Comparison of ENCODE assay signal across 8 cellular contexts in genomic region chr14:96797188-96797942, GRCh38. TPM values are rescaled to one million over a fixed set of nuclear protein-coding genes. Genes with fewer than 3 reads are reported as not detected.
DNase-seq lines count a peak whose midpoint lies in the region; ATAC-seq and TF ChIP-seq lines count a peak whose summit lies in the region.

A gene with protein sequence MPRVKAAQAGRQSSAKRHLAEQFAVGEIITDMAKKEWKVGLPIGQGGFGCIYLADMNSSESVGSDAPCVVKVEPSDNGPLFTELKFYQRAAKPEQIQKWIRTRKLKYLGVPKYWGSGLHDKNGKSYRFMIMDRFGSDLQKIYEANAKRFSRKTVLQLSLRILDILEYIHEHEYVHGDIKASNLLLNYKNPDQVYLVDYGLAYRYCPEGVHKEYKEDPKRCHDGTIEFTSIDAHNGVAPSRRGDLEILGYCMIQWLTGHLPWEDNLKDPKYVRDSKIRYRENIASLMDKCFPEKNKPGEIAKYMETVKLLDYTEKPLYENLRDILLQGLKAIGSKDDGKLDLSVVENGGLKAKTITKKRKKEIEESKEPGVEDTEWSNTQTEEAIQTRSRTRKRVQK (plus strand): TSS chr14:96797382. CDS start chr14:96833472, 36,090 bp downstream.

- TF ChIP-seq POLR2A in heart left ventricle (IDR thresholded peaks at IDR 0.05) (no peak), transverse colon (IDR thresholded peaks at IDR 0.05) (no peak)

- in situ Hi-C loops in GM13977 (cut with MboI; ENCODE audit: low pct_unique_long_range_greater_than_20kb, low sequenced_read_pairs, unreplicated experiment) (no loop called here), transverse colon (cut with MboI; ENCODE audit: low pct_ligation_motif_present in 1 of 4, low pct_unique_long_range_greater_than_20kb in 1 of 4, low sequenced_read_pairs in 3 of 4) (no loop called here)

- peaks cover 26 to 30% (median 26%) of the 10 kb centered on the region in 3 donors for H3K4me1 Mint-ChIP-seq in T-cell

- H3K4me1 ChIP-seq in adipocyte (ENCODE audit: control insufficient read depth, insufficient read depth, low read length) (peaks cover 13% of the 10 kb centered on the region), heart left ventricle (peaks cover 0 to 18% (median 10%) of the 10 kb centered on the region in 12 donors), transverse colon (peaks cover 8 to 24% (median 8%) of the 10 kb centered on the region in 4 donors)

- H3K4me3 Mint-ChIP-seq in T-cell, result peak within 1 kb of the TSS; percentile 84 to 89 (median 88)

- CTCF ChIA-PET in T-cell (lab: Charles Lee), result interaction anchor here in 1 of 2 donors (1.1 to 1.7 kb wide), 2 partner anchors 56 to 65 kb away, joined by 4 to 11 read pairs; no protein-coding TSS in a partner anchor

- H3K27me3 ChIP-seq in adipocyte (replicated peaks; ENCODE audit: control insufficient read depth, insufficient read depth, low read length), result no peaks in the 10 kb centered on the region
- no peaks in the 10 kb centered on the region for H3K27me3 ChIP-seq in heart left ventricle
- H3K27me3 ChIP-seq in transverse colon, result no peaks in the 10 kb centered on the region

- H3K9me3 Mint-ChIP-seq in T-cell, result no peaks in the 10 kb centered on the region

- peak within 1 kb of the TSS; percentile 73 to 74 for H3K27ac Mint-ChIP-seq in T-cell

- H3K27me3 Mint-ChIP-seq in T-cell, result peaks cover 0 to 15% of the 10 kb centered on the region in 2 donors

- peak within 1 kb of the TSS; percentile 93 for H3K4me3 ChIP-seq in adipocyte (ENCODE audit: low read length)
- peak within 1 kb of the TSS; percentile 61 to 93 (median 77) for H3K4me3 ChIP-seq in heart left ventricle
- peak within 1 kb of the TSS; percentile 79 to 95 (median 92) for H3K4me3 ChIP-seq in transverse colon

- intact Hi-C loops in heart left ventricle (cut with DNase I), result no loop called here
- intact Hi-C loops in transverse colon (cut with DNase I; ENCODE audit: low total_unique reads), result no loop called here

- no peak for TF ChIP-seq CTCF in GM13977 (IDR thresholded peaks at IDR 0.05; ENCODE audit: extremely low read depth, insufficient read depth, missing control alignments)
- no peak for TF ChIP-seq CTCF in heart left ventricle (IDR thresholded peaks at IDR 0.05)
- no peak for TF ChIP-seq CTCF in transverse colon (IDR thresholded peaks at IDR 0.05)

- no peaks in the 10 kb centered on the region for H3K9me3 ChIP-seq in adipocyte (ENCODE audit: control insufficient read depth, low read length)
- H3K9me3 ChIP-seq in heart left ventricle, result no peaks in the 10 kb centered on the region
- H3K9me3 ChIP-seq in transverse colon, result no peaks in the 10 kb centered on the region

- H3K9ac ChIP-seq in adipocyte (ENCODE audit: low read length), result peak within 1 kb of the TSS; percentile 87

- H3K36me3 ChIP-seq in adipocyte (ENCODE audit: control insufficient read depth, insufficient read depth, low read length, severe bottlenecking) (no peaks in the 10 kb centered on the region), heart left ventricle (no peaks in the 10 kb centered on the region), transverse colon (no peaks in the 10 kb centered on the region)

- 0 to 1% (median 1%) methylated on average over 13 to 95 of the region's 95 CpGs for WGBS in heart left ventricle, 4 donors
- 1% methylated on average over 61 of the region's 95 CpGs; no CpG with 5 or more reads in 1 of the 2 donors for WGBS in transverse colon (ENCODE audit: low coverage in 1 of 2), 2 donors

- POLR2A ChIA-PET in T-cell (lab: Charles Lee), result interaction anchor here (0.6 to 1.0 kb wide), 3 partner anchors 9 to 1219 kb away, joined by 3 to 10 read pairs (median 5); no protein-coding TSS in a partner anchor

- H3K27ac ChIP-seq in heart left ventricle (peak within 1 kb of the TSS in 5 of 12 donors; percentile 6 to 39 (median 24)), transverse colon (peak within 1 kb of the TSS; percentile 59 to 78 (median 72))

- H3K36me3 Mint-ChIP-seq in T-cell, result no peaks in the 10 kb centered on the region

- TF ChIP-seq EP300 in transverse colon (IDR thresholded peaks at IDR 0.05; ENCODE audit: low read depth), result no peak

- ATAC-seq in HG02870 (IDR thresholded peaks at IDR 0.05; ENCODE audit: unreplicated experiment) (peak; percentile 92), T-cell (replicated peaks in 1 of 4) (peak; percentile 98 to 99 (median 99)), heart left ventricle (peak; percentile 100)

- peak; percentile 94 for DNase-seq in GM13977 (ENCODE audit: low spot score)
- peak; percentile 91 for DNase-seq in NCI-H146 (lab: John Stamatoyannopoulos, UW)
- DNase-seq in T-cell, result peak; percentile 86 to 96 (median 93)
- DNase-seq in adipocyte (ENCODE audit: low read depth), result peak; percentile 99
- peak; percentile 95 to 98 (median 97) for DNase-seq in heart left ventricle
- peak; percentile 96 for DNase-seq in pons (ENCODE audit: low spot score)
- DNase-seq in transverse colon, result peak; percentile 97

RNA-seq across cellular contexts. Expression of the gene that starts here (rescaled TPM):
- total RNA-seq in T-cell (10 to 100 TPM; 24.4 to 34.5 (median 29.4) TPM), heart left ventricle (10 to 100 TPM in 2 of 9 donors, 1 to 10 TPM in 7; 6.3 to 10.4 (median 7.3) TPM), transverse colon (10 to 100 TPM in 3 of 4 donors, not detected in 1; 13.7 to 17.9 (median 13.8) TPM)
- polyA plus RNA-seq in heart left ventricle, result 1 to 10 TPM; 3.6 to 4.2 TPM
